Comparison of ENCODE assay signal across 8 cellular contexts in the genomic region with DNA sequence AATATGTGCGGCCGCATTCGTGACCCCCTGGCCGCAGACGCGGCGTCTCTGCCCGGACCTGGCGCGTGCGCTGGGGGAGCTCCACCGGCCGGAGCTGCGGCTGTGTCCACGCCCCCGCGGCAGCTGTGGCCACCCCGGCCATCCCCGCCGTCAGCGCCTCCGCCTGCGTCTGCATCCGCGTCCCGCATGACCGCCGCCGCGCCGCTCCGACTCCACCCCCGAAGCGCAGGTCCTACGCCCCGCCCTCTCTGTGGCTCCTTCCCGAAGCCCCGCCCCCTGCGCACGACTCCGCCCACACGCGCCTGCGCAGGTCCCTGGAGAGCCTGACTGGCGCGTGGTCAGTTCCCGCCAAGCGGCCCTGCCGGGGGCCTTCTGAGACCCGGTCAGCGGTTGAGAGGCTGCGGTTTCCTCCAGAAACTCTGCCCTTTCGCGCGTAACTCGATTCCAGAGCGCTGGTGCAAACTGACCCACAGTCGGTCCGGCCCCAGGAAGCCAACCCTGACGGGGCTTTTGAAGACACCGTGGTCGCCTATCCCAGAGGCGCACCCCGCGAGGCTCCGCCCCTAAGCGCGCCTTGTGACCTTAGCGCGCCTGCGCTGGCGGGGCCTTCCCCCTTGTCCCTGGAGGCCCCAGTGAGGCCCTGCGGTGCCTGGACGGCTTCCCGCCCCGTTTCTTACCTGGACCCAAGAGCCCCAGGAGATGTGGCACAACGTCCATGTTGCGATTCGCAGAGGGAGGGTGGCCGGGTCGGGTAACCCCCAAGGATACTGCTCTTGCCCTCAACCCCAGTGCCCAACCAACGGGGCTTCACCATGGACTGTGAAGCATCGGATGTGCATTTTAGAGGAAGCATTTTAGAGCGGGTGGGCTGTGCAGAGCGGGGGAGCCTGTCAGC. TPM values are rescaled to one million over a fixed set of nuclear protein-coding genes. Genes with fewer than 3 reads are reported as not detected.
DNase-seq lines count a peak whose midpoint lies in the region; ATAC-seq and TF ChIP-seq lines count a peak whose summit lies in the region.

A gene with protein sequence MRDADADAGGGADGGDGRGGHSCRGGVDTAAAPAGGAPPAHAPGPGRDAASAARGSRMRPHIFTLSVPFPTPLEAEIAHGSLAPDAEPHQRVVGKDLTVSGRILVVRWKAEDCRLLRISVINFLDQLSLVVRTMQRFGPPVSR (minus strand): TSS at position 554 of the 895 bp plus-strand sequence. CDS start 366 bp downstream, at position 188.

- H2BK120ac ChIP-seq in neuronal stem cell (ENCODE audit: low read depth, low read length): no peak within 1 kb of the TSS

- H3K4me1 ChIP-seq in ES-I3 (ENCODE audit: insufficient read depth, low read length) (no peaks in the 10 kb centered on the region), foreskin keratinocyte (no peaks in the 10 kb centered on the region), neuronal stem cell (ENCODE audit: control insufficient read depth in 2 of 2, insufficient read depth in 1 of 2, low read depth in 1 of 2, low read length in 2 of 2) (peaks cover 2 to 6% of the 10 kb centered on the region in 2 donors), subcutaneous abdominal adipose tissue (ENCODE audit: control insufficient read depth in 5 of 5, insufficient read depth in 5 of 5, low read length in 5 of 5) (peaks cover 0 to 12% (median 11%) of the 10 kb centered on the region in 5 donors)

- no peak within 1 kb of the TSS for H2BK15ac ChIP-seq in neuronal stem cell (ENCODE audit: low read length)

- H3K23ac ChIP-seq in neuronal stem cell (ENCODE audit: low read depth, low read length, poor library complexity): peak within 1 kb of the TSS; percentile 65

- H3K14ac ChIP-seq in neuronal stem cell (ENCODE audit: low read length): no peak within 1 kb of the TSS

- peak; percentile 97 for DNase-seq in H7
- peak; percentile 89 for DNase-seq in M059J (ENCODE audit: low read depth)
- peak; percentile 63 for DNase-seq in SHP77 treated with DMSO at 0.1 percent for 48 hours (lab: John Stamatoyannopoulos, UW)
- peak; percentile 94 for DNase-seq in activated gamma-delta T cell treated with Interleukin-2 at 50 U/mL for 16 hours
- DNase-seq in foreskin keratinocyte: peak; percentile 35 to 64
- DNase-seq in neuronal stem cell (ENCODE audit: low spot score): peak; percentile 78

- H3K9me3 ChIP-seq in ES-I3 (ENCODE audit: control insufficient read depth, insufficient read depth, low read length) (no peaks in the 10 kb centered on the region), neuronal stem cell (replicated peaks in 1 of 2; ENCODE audit: control insufficient read depth in 2 of 2, insufficient read depth in 1 of 2, low read depth in 1 of 2, low read length in 2 of 2) (peaks cover 0 to 2% of the 10 kb centered on the region in 2 donors), subcutaneous abdominal adipose tissue (ENCODE audit: control insufficient read depth in 5 of 5, low read length in 5 of 5) (no peaks in the 10 kb centered on the region)

- no peak within 1 kb of the TSS for H2AK5ac ChIP-seq in neuronal stem cell (ENCODE audit: low read depth, low read length)

- WGBS in neuronal stem cell (ENCODE audit: extremely low coverage in 2 of 2, insufficient read length in 2 of 2, insufficient replicate concordance in 1 of 2), 2 donors: no CpG with 5 or more reads among the region's 85 CpGs

- H3K9ac ChIP-seq in ES-I3 (ENCODE audit: low read depth, low read length) (peak within 1 kb of the TSS; percentile 47), neuronal stem cell (ENCODE audit: low read depth, low read length, poor library complexity) (no peak within 1 kb of the TSS), subcutaneous abdominal adipose tissue (ENCODE audit: low read length in 5 of 5) (peak within 1 kb of the TSS in 4 of 5 donors; percentile 47 to 66 (median 60))

- no peak within 1 kb of the TSS for H3K27ac ChIP-seq in foreskin keratinocyte
- H3K27ac ChIP-seq in neuronal stem cell (replicated peaks; ENCODE audit: low read length): no peak within 1 kb of the TSS
- peak within 1 kb of the TSS; percentile 70 for H3K27ac ChIP-seq in subcutaneous abdominal adipose tissue (ENCODE audit: low read depth, low read length)

- peak within 1 kb of the TSS; percentile 54 for H3K4me2 ChIP-seq in neuronal stem cell (ENCODE audit: insufficient read depth, low read length, poor library complexity, severe bottlenecking)

- H3K79me1 ChIP-seq in neuronal stem cell (ENCODE audit: low read depth, low read length): peaks cover 2% of the 10 kb centered on the region

- no peak within 1 kb of the TSS for H4K8ac ChIP-seq in neuronal stem cell (ENCODE audit: low read depth, low read length)

- no peak within 1 kb of the TSS for H3K4ac ChIP-seq in neuronal stem cell (ENCODE audit: low read length)

- H3K27me3 ChIP-seq in H7 (ENCODE audit: control insufficient read depth, insufficient read depth, low read length): no peaks in the 10 kb centered on the region
- no peaks in the 10 kb centered on the region for H3K27me3 ChIP-seq in foreskin keratinocyte
- peaks cover 0 to 16% (median 0%) of the 10 kb centered on the region in 3 experiments for H3K27me3 ChIP-seq in neuronal stem cell (ENCODE audit: control insufficient read depth in 3 of 3, insufficient read depth in 3 of 3, low read depth in 1 of 3, low read length in 3 of 3)
- peaks cover 0 to 14% (median 6%) of the 10 kb centered on the region in 5 donors for H3K27me3 ChIP-seq in subcutaneous abdominal adipose tissue (ENCODE audit: control insufficient read depth in 5 of 5, insufficient read depth in 4 of 5, low read length in 5 of 5)

- H4K91ac ChIP-seq in neuronal stem cell (ENCODE audit: low read depth, low read length, poor library complexity): no peak within 1 kb of the TSS

- H2AFZ ChIP-seq in neuronal stem cell (ENCODE audit: low read length): peak within 1 kb of the TSS; percentile 87

- peak; percentile 89 for ATAC-seq in foreskin keratinocyte

- no peak for TF ChIP-seq CTCF in foreskin keratinocyte (conservative IDR thresholded peaks at IDR 0.05)

- H2BK12ac ChIP-seq in neuronal stem cell (ENCODE audit: low read length): no peak within 1 kb of the TSS

- H2BK5ac ChIP-seq in neuronal stem cell (ENCODE audit: low read length): no peak within 1 kb of the TSS

- H3K4me3 ChIP-seq in H7 (ENCODE audit: insufficient read depth, low read depth, low read length) (peak within 1 kb of the TSS; percentile 53), neuronal stem cell (ENCODE audit: low read length in 2 of 2) (peak within 1 kb of the TSS; percentile 54 to 83), subcutaneous abdominal adipose tissue (ENCODE audit: low read depth in 1 of 5, low read length in 5 of 5) (peak within 1 kb of the TSS; percentile 48 to 72 (median 59))

- H3K18ac ChIP-seq in neuronal stem cell (ENCODE audit: low read length): peak within 1 kb of the TSS; percentile 64

- H3K36me3 ChIP-seq in ES-I3 (ENCODE audit: insufficient read depth, low read length) (no peaks in the 10 kb centered on the region), H7 (replicated peaks; ENCODE audit: control insufficient read depth, insufficient read depth, low read length) (no peaks in the 10 kb centered on the region), neuronal stem cell (replicated peaks in 1 of 2; ENCODE audit: control insufficient read depth in 2 of 2, insufficient read depth in 2 of 2, low read length in 2 of 2) (peaks cover 1 to 2% of the 10 kb centered on the region in 2 donors), subcutaneous abdominal adipose tissue (ENCODE audit: control insufficient read depth in 5 of 5, insufficient read depth in 5 of 5, low read length in 5 of 5) (peaks cover 0 to under 1% (median 0%) of the 10 kb centered on the region in 5 donors)

RNA-seq across cellular contexts. Expression of the gene that starts here (rescaled TPM):
- total RNA-seq in H7 (2014; rRNA removed; shearing (Covaris generic)): 47.9 and 84.9 TPM in 2 replicates
- 102 and 104 TPM in 2 replicates for total RNA-seq in M059J (2014; rRNA removed; shearing (Covaris generic))
- 18.5 and 19.5 TPM in 2 replicates for total RNA-seq in foreskin keratinocyte
- polyA plus RNA-seq in foreskin keratinocyte: 25.2 and 31.8 TPM in 2 replicates
- polyA plus RNA-seq in neuronal stem cell (2013, experiment 1 of 2): 26.6 TPM
- 28.1 TPM for polyA plus RNA-seq in neuronal stem cell (2013, experiment 2 of 2)
